In genomic region chr2:144453039-144453336, GRCh38 we compare ENCODE assay signal across 10 cellular contexts.
DNase-seq lines count a peak whose midpoint lies in the region; ATAC-seq, FAIRE-seq and TF ChIP-seq lines count a peak whose summit lies in the region.
"Had no signal": no experiment of that assay in that cellular context is flagged by ENCODE, and none has a peak within 500 bp of the region (broad histone marks: within the 10 kb centered on the region; RNA-seq: fewer than 3 reads in every experiment).

No MANE protein-coding gene starts in this region.

- WGBS in pancreas, 2 donors, result 72 to 76% methylated on average over 4 of the region's 4 CpGs

- TF ChIP-seq POLR2A in Peyer's patch (IDR thresholded peaks at IDR 0.05), result no peak

- no peak overlapping the region for H3K27ac Mint-ChIP-seq in neural crest cell (ENCODE audit: unreplicated experiment)
- H3K27ac Mint-ChIP-seq in CD8-positive, alpha-beta T cell, result no peak overlapping the region
- H3K27ac Mint-ChIP-seq in activated naive CD4-positive, alpha-beta T cell treated with anti-CD3 and anti-CD28 coated beads, Interleukin-2, amount 50 U/mL, for 72 hours, result no peak overlapping the region

- intact Hi-C loops in pancreas (cut with DNase I), result no loop called here
- intact Hi-C loops in CD8-positive, alpha-beta T cell (cut with DNase I, micrococcal nuclease), result no loop called here

- H3K9me3 Mint-ChIP-seq in neural crest cell, result no peaks in the 10 kb centered on the region
- H3K9me3 Mint-ChIP-seq in CD8-positive, alpha-beta T cell, result no peaks in the 10 kb centered on the region
- no peaks in the 10 kb centered on the region for H3K9me3 Mint-ChIP-seq in activated naive CD4-positive, alpha-beta T cell treated with anti-CD3 and anti-CD28 coated beads, Interleukin-2, amount 50 U/mL, for 72 hours

- POLR2A ChIA-PET in AG04449 (lab: Yijun Ruan, JAX), result no interaction called here
- POLR2A ChIA-PET in CD8-positive, alpha-beta T cell (lab: Charles Lee), result interaction anchor here (0.6 kb wide), 1 partner anchor 143 kb away, joined by 3 read pairs; no protein-coding TSS in a partner anchor

- no peak for ATAC-seq in pancreas
- no peak for ATAC-seq in HG02938 (IDR thresholded peaks at IDR 0.05; ENCODE audit: unreplicated experiment)
- ATAC-seq in CD8-positive, alpha-beta T cell, result no peak
- ATAC-seq in activated naive CD4-positive, alpha-beta T cell treated with anti-CD3 and anti-CD28 coated beads, Interleukin-2, amount 50 U/mL, for 72 hours, result no peak

- peaks cover 86% of the 10 kb centered on the region for H3K4me1 Mint-ChIP-seq in neural crest cell
- H3K4me1 Mint-ChIP-seq in CD8-positive, alpha-beta T cell (ENCODE audit: low read depth), result peaks cover 39% of the 10 kb centered on the region

- H3K36me3 Mint-ChIP-seq in neural crest cell (ENCODE audit: low read depth), result peaks cover 2% of the 10 kb centered on the region
- no peaks in the 10 kb centered on the region for H3K36me3 Mint-ChIP-seq in CD8-positive, alpha-beta T cell
- no peaks in the 10 kb centered on the region for H3K36me3 Mint-ChIP-seq in activated naive CD4-positive, alpha-beta T cell treated with anti-CD3 and anti-CD28 coated beads, Interleukin-2, amount 50 U/mL, for 72 hours

- no peaks in the 10 kb centered on the region for H3K27me3 Mint-ChIP-seq in neural crest cell (ENCODE audit: low read depth)
- H3K27me3 Mint-ChIP-seq in CD8-positive, alpha-beta T cell (ENCODE audit: low read depth), result no peaks in the 10 kb centered on the region

- H3K36me3 ChIP-seq in Peyer's patch, result no peaks in the 10 kb centered on the region
- H3K36me3 ChIP-seq in pancreas, result no peaks in the 10 kb centered on the region
- H3K36me3 ChIP-seq in CD8-positive, alpha-beta T cell (ENCODE audit: insufficient read depth, low read length), result no peaks in the 10 kb centered on the region

- DNase-seq in AG04449 (ENCODE audit: low read depth, low spot score) (no peak), Peyer's patch (no peak), fibroblast of gingiva (ENCODE audit: low read depth) (peak; percentile 44), neural crest cell (ENCODE audit: low read depth, low spot score) (no peak), pancreas (no peak)
- DNase-seq in CD8-positive, alpha-beta T cell, result no peak
- no peak for DNase-seq in activated naive CD4-positive, alpha-beta T cell treated with anti-CD3 and anti-CD28 coated beads, Interleukin-2, amount 50 U/mL, for 72 hours (ENCODE audit: low spot score in 2 of 2)
- DNase-seq: DMS153, hypothalamus had no signal

- peak overlapping the region; percentile 35 for H3K4me3 Mint-ChIP-seq in neural crest cell
- no peak overlapping the region for H3K4me3 Mint-ChIP-seq in CD8-positive, alpha-beta T cell

- FAIRE-seq in pancreas (lab: Jason Lieb, UNC), result no peak

- H3K4me3 ChIP-seq in AG04449 (ENCODE audit: low read depth, low read length) (peak overlapping the region; percentile 18), Peyer's patch (peak overlapping the region in 1 of 4 donors; percentile 2), pancreas (no peak overlapping the region)
- H3K4me3 ChIP-seq in CD8-positive, alpha-beta T cell (ENCODE audit: low read depth, low read length), result no peak overlapping the region

- H3K27me3 ChIP-seq in Peyer's patch, result no peaks in the 10 kb centered on the region
- H3K27me3 ChIP-seq in pancreas, result no peaks in the 10 kb centered on the region
- no peaks in the 10 kb centered on the region for H3K27me3 ChIP-seq in CD8-positive, alpha-beta T cell (ENCODE audit: insufficient read depth, low read length)

- H3K9me3 ChIP-seq in Peyer's patch (no peaks in the 10 kb centered on the region), pancreas (no peaks in the 10 kb centered on the region)
- H3K9me3 ChIP-seq in CD8-positive, alpha-beta T cell (ENCODE audit: low read length), result no peaks in the 10 kb centered on the region

- peak overlapping the region; percentile 6 to 64 (median 38) for H3K27ac ChIP-seq in Peyer's patch
- H3K27ac ChIP-seq in pancreas, result no peak overlapping the region
- no peak overlapping the region for H3K27ac ChIP-seq in CD8-positive, alpha-beta T cell (ENCODE audit: low read depth, low read length)

- CTCF ChIA-PET in AG04449 (lab: Yijun Ruan, JAX), result interaction anchor here (1.2 kb wide), 2 partner anchors 12 to 17 kb away, joined by 3 read pairs; no protein-coding TSS in a partner anchor
- CTCF ChIA-PET in CD8-positive, alpha-beta T cell (lab: Charles Lee), result no interaction called here

- TF ChIP-seq CTCF in AG04449 (IDR thresholded peaks at IDR 0.05; ENCODE audit: insufficient read depth, low read length, missing control alignments) (no peak), Peyer's patch (IDR thresholded peaks at IDR 0.05) (no peak), neural crest cell (conservative IDR thresholded peaks at IDR 0.05) (no peak), pancreas (IDR thresholded peaks at IDR 0.05) (no peak)
- TF ChIP-seq CTCF in CD8-positive, alpha-beta T cell (IDR thresholded peaks at IDR 0.05), result no peak

- H3K4me1 ChIP-seq in Peyer's patch, result peaks cover 0 to 8% (median 2%) of the 10 kb centered on the region in 4 donors
- no peaks in the 10 kb centered on the region for H3K4me1 ChIP-seq in pancreas
- peaks cover 12% of the 10 kb centered on the region for H3K4me1 ChIP-seq in CD8-positive, alpha-beta T cell (ENCODE audit: insufficient read depth, low read length)

Comparison
In these comparisons a context has a peak if more than half of its experiments do, and no peak if none do; other contexts are left out.
1. H3K27ac ChIP-seq: peak in Peyer's patch (4 of 4); none in pancreas (0 of 4) and CD8-positive, alpha-beta T cell (single experiment).